In the genomic region with DNA sequence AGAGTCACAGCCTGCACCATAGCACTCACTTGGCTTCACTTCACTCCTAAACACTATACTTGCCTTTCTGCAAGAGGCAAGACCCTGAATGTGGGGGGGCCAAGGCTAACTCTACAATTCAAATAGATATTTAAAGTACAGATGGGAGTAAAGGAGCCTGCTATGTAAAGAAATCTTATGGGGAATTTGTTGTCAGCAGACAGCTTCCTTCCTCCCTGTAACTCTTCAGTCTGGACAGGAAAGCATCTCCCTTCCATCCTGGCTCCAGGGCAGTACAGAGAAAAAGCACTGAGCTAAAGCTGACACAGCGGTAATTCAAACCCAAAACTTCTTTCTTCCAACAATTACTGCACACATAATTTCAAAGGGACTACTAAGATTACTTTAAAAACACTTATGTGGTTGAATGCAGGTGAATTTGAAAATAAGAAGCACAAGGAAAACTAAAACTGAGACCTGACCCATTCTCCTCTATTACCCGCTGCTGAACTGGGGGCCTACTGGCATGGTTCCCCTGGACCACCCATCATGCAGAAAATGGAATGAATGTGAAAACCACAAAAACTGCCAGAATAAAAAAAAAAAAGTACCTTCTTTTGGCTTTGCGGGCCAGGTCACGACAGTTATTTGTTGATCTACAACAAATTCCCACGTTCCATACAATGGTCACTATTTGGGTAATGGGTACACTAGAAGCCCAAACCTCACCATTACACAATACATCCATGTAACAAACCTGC, we compare ENCODE assay signal across 16 cellular contexts. TPM values are rescaled to one million over a fixed set of nuclear protein-coding genes. Genes with fewer than 3 reads are reported as not detected.
DNase-seq lines count a peak whose midpoint lies in the region; ATAC-seq, FAIRE-seq and TF ChIP-seq lines count a peak whose summit lies in the region.
"Had no signal": no experiment of that assay in that cellular context is flagged by ENCODE, and none has a peak within 500 bp of the region (broad histone marks: within the 10 kb centered on the region; RNA-seq: fewer than 3 reads in every experiment).

No MANE protein-coding gene starts in this region.

- no peak overlapping the region for H3K4ac ChIP-seq in mesenchymal stem cell (ENCODE audit: low read depth in 1 of 2, low read length in 2 of 2)

- in situ Hi-C loops in HepG2 (cut with HindIII; ENCODE audit: extremely low pct_ligation_motif_present, low pct_unique_long_range_greater_than_20kb) = no loop called here
- in situ Hi-C loops in K562 (cut with MboI) = no loop called here

- no peak for DNase-seq in HepG2 (ENCODE audit: low spot score)
- no peak for DNase-seq in right lobe of liver
- no peak for DNase-seq in K562 (ENCODE audit: extremely low read depth in 1 of 4, low spot score in 3 of 4)
- DNase-seq in naive B cell = no peak
- no peak for DNase-seq in mesenchymal stem cell
- DNase-seq in Kasumi-1 (lab: John Stamatoyannopoulos, UW) = no peak
- DNase-seq in Calu3 = no peak
- DNase-seq: MM.1S, NCI-H524 treated with DMSO at 0.1 percent for 48 hours, PC-3, SIG-M5 had no signal

- H3K9me3 Mint-ChIP-seq in naive B cell (peaks cover 0 to 1% (median 0%) of the 10 kb centered on the region in 7 donors), Calu3 (ENCODE audit: low read depth, unreplicated experiment) (no peaks in the 10 kb centered on the region)
- H3K9me3 Mint-ChIP-seq: IgD-negative memory B cell had no signal

- TF ChIP-seq POLR2A in HepG2 (IDR thresholded peaks at IDR 0.05; ENCODE audit: insufficient read depth in 1 of 2, low read depth in 2 of 2, low read length in 2 of 2) (no peak), right lobe of liver (IDR thresholded peaks at IDR 0.05) (no peak), K562 (conservative IDR thresholded peaks at IDR 0.05) (no peak)

- H3K23ac ChIP-seq in mesenchymal stem cell (ENCODE audit: low read length in 2 of 2) = no peak overlapping the region

- peaks cover 14% of the 10 kb centered on the region for H3K79me1 ChIP-seq in mesenchymal stem cell (replicated peaks; ENCODE audit: low read length, poor library complexity, severe bottlenecking)

- intact Hi-C loops in HepG2 (cut with micrococcal nuclease; ENCODE audit: unreplicated experiment) = no loop called here
- intact Hi-C loops in right lobe of liver (cut with DNase I) = no loop called here
- intact Hi-C loops in K562 (cut with micrococcal nuclease) = no loop called here
- intact Hi-C loops in Calu3 (cut with micrococcal nuclease; ENCODE audit: unreplicated experiment) = no loop called here

- no peak overlapping the region for H3K4me2 ChIP-seq in HepG2 (ENCODE audit: low read depth, low read length)
- H3K4me2 ChIP-seq in K562 (ENCODE audit: insufficient read depth, low read length) = no peak overlapping the region
- H3K4me2 ChIP-seq in mesenchymal stem cell (ENCODE audit: low read length, poor library complexity, severe bottlenecking) = no peak overlapping the region

- H3K9ac ChIP-seq in HepG2 (ENCODE audit: insufficient read depth, low read depth, low read length) (no peak overlapping the region), K562 (ENCODE audit: insufficient read depth in 1 of 2, low read depth in 2 of 2, low read length in 2 of 2) (no peak overlapping the region), mesenchymal stem cell (ENCODE audit: low read length) (no peak overlapping the region)

- H3K9me3 ChIP-seq in HepG2 (ENCODE audit: low read length) (no peaks in the 10 kb centered on the region), right lobe of liver (no peaks in the 10 kb centered on the region), K562 (replicated peaks; ENCODE audit: control insufficient read depth, insufficient read depth, low read depth, low read length) (no peaks in the 10 kb centered on the region), mesenchymal stem cell (ENCODE audit: control insufficient read depth, low read length) (no peaks in the 10 kb centered on the region)

- BruUV-seq in HepG2 (replicated peaks; lab: Mats Ljungman, UMichigan) = no TSS peak
- BruUV-seq in K562 (replicated peaks; lab: Mats Ljungman, UMichigan) = no TSS peak
- no TSS peak for BruUV-seq in Calu3 (replicated peaks; lab: Mats Ljungman, UMichigan)

- no peak overlapping the region for H4K91ac ChIP-seq in mesenchymal stem cell (ENCODE audit: low read length)

- H3K4me1 ChIP-seq in HepG2 (ENCODE audit: insufficient read depth, low read length) = peaks cover 39% of the 10 kb centered on the region
- H3K4me1 ChIP-seq in right lobe of liver = peaks cover 0 to 28% (median 8%) of the 10 kb centered on the region in 4 donors
- peaks cover 9 to 16% of the 10 kb centered on the region in 2 experiments for H3K4me1 ChIP-seq in K562 (replicated peaks in 1 of 2; ENCODE audit: control insufficient read depth in 2 of 2, insufficient read depth in 2 of 2, low read length in 2 of 2)
- H3K4me1 ChIP-seq in mesenchymal stem cell (ENCODE audit: control insufficient read depth, insufficient read depth, low read depth, low read length) = peaks cover 21% of the 10 kb centered on the region

- POLR2A ChIA-PET in HepG2 (lab: Yijun Ruan, JAX) (interaction anchor here (2.0 kb wide), 1 partner anchor 14 kb away, joined by 4 read pairs; no protein-coding TSS in a partner anchor), K562 (lab: Yijun Ruan, JAX) (interaction anchor here (0.6 to 0.7 kb wide), 2 partner anchors 61 to 561 kb away, joined by 3 read pairs; no protein-coding TSS in a partner anchor)

- H2BK120ac ChIP-seq in mesenchymal stem cell (ENCODE audit: low read depth, low read length) = no peak overlapping the region

- TF ChIP-seq RAD21 in HepG2 (CRISPR knock-in tag; IDR thresholded peaks at IDR 0.05) (no peak), K562 (CRISPR knock-in tag; conservative IDR thresholded peaks at IDR 0.05 in 1 of 2, IDR thresholded peaks at IDR 0.05 in 1 of 2) (no peak)

- H3K27ac ChIP-seq in HepG2 (ENCODE audit: extremely low read length, insufficient read depth, low read length) (no peak overlapping the region), right lobe of liver (no peak overlapping the region), K562 (ENCODE audit: extremely low read depth, low read depth, low read length) (no peak overlapping the region), mesenchymal stem cell (ENCODE audit: low read length, poor library complexity, severe bottlenecking) (no peak overlapping the region)
- H3K27ac ChIP-seq: HL-60 had no signal

- peaks cover 62% of the 10 kb centered on the region for H4K20me1 ChIP-seq in HepG2 (ENCODE audit: insufficient read depth, low read length)
- peaks cover 52% of the 10 kb centered on the region for H4K20me1 ChIP-seq in K562 (replicated peaks; ENCODE audit: control insufficient read depth, insufficient read depth, low read length)

- no peak overlapping the region for H2BK5ac ChIP-seq in mesenchymal stem cell (ENCODE audit: low read depth, low read length, poor library complexity, severe bottlenecking)

- H2BK15ac ChIP-seq in mesenchymal stem cell (ENCODE audit: low read depth, poor library complexity, severe bottlenecking) = no peak overlapping the region

- H3K36me3 ChIP-seq in HepG2 (replicated peaks in 1 of 2; ENCODE audit: control insufficient read depth in 1 of 2, insufficient read depth in 2 of 2, low read length in 2 of 2) (peaks cover 23 to 57% of the 10 kb centered on the region in 2 experiments; a peak in 4 of 5 replicates), right lobe of liver (peaks cover 0 to 51% (median 25%) of the 10 kb centered on the region in 4 donors), K562 (ENCODE audit: control insufficient read depth, insufficient read depth, low read length) (peaks cover 82% of the 10 kb centered on the region), mesenchymal stem cell (ENCODE audit: control insufficient read depth in 1 of 2, insufficient read depth in 2 of 2, low read depth in 1 of 2, low read length in 2 of 2) (peaks cover 37 to 55% of the 10 kb centered on the region in 2 experiments)

- H3K4me1 Mint-ChIP-seq in naive B cell (peaks cover 24 to 41% (median 40%) of the 10 kb centered on the region in 3 donors), Calu3 (ENCODE audit: low read depth, unreplicated experiment) (peaks cover 41% of the 10 kb centered on the region)

- no peaks in the 10 kb centered on the region for H3K27me3 ChIP-seq in HepG2 (ENCODE audit: control insufficient read depth in 1 of 2, insufficient read depth in 2 of 2, low read length in 2 of 2)
- H3K27me3 ChIP-seq in right lobe of liver = no peaks in the 10 kb centered on the region
- no peaks in the 10 kb centered on the region for H3K27me3 ChIP-seq in K562 (ENCODE audit: control insufficient read depth in 2 of 2, insufficient read depth in 2 of 2, low read length in 2 of 2)
- no peaks in the 10 kb centered on the region for H3K27me3 ChIP-seq in mesenchymal stem cell (ENCODE audit: control insufficient read depth in 1 of 2, insufficient read depth in 1 of 2, low read length in 2 of 2)

- H3K36me3 Mint-ChIP-seq in naive B cell = peaks cover 7 to 10% of the 10 kb centered on the region in 2 donors
- peaks cover 65% of the 10 kb centered on the region for H3K36me3 Mint-ChIP-seq in Calu3 (ENCODE audit: insufficient read depth, unreplicated experiment)

- H3K9me1 ChIP-seq in K562 (ENCODE audit: control insufficient read depth, insufficient read depth, low read length) = peaks cover 13% of the 10 kb centered on the region

- no peak overlapping the region for H2BK12ac ChIP-seq in mesenchymal stem cell (ENCODE audit: low read length in 2 of 2)

- 97% methylated on average over 5 of the region's 5 CpGs for WGBS in HepG2 (ENCODE audit: low lambda C conversion rate)
- 90% methylated on average over 5 of the region's 5 CpGs for whole genome bisulfite sequencing in right lobe of liver (ENCODE audit: insufficient coverage, low coverage, low lambda C conversion rate, missing lambda C conversion rate)
- WGBS in K562 (ENCODE audit: insufficient coverage, low coverage, missing lambda C conversion rate) = 100% methylated on average over 5 of the region's 5 CpGs
- WGBS in mesenchymal stem cell = 95% methylated on average over 4 of the region's 5 CpGs

- H3K4me3 ChIP-seq in HepG2 (replicated peaks in 1 of 3; ENCODE audit: insufficient read depth in 1 of 3, low read depth in 2 of 3, low read length in 3 of 3) = no peak overlapping the region
- H3K4me3 ChIP-seq in right lobe of liver = no peak overlapping the region
- no peak overlapping the region for H3K4me3 ChIP-seq in K562
- H3K4me3 ChIP-seq in mesenchymal stem cell (ENCODE audit: insufficient read depth in 1 of 2, low read depth in 1 of 2, low read length in 2 of 2) = no peak overlapping the region

- no peak overlapping the region for H2AK5ac ChIP-seq in mesenchymal stem cell (ENCODE audit: low read length, severe bottlenecking)

- H4K8ac ChIP-seq in mesenchymal stem cell (ENCODE audit: low read length) = no peak overlapping the region

- no peak for TF ChIP-seq CTCF in HepG2 (CRISPR knock-in tag; IDR thresholded peaks at IDR 0.05)
- TF ChIP-seq CTCF in right lobe of liver (IDR thresholded peaks at IDR 0.05) = no peak
- TF ChIP-seq CTCF in K562 (IDR thresholded peaks at IDR 0.05 in 2 of 3, conservative IDR thresholded peaks at IDR 0.05 in 1 of 3; ENCODE audit: insufficient read depth in 2 of 3, low read depth in 1 of 3, low read length in 3 of 3) = no peak
- no peak for TF ChIP-seq CTCF in Calu3 (IDR thresholded peaks at IDR 0.05; ENCODE audit: unreplicated experiment)

- H3K27me3 Mint-ChIP-seq in naive B cell = no peaks in the 10 kb centered on the region
- no peaks in the 10 kb centered on the region for H3K27me3 Mint-ChIP-seq in Calu3 (ENCODE audit: unreplicated experiment)
- H3K27me3 Mint-ChIP-seq: IgD-negative memory B cell had no signal

- H2AFZ ChIP-seq in HepG2 (ENCODE audit: low read length) (no peak overlapping the region), K562 (ENCODE audit: low read depth, low read length) (no peak overlapping the region), mesenchymal stem cell (ENCODE audit: low read depth, low read length) (no peak overlapping the region)

- TF ChIP-seq EP300 in HepG2 (IDR thresholded peaks at IDR 0.05; ENCODE audit: low read depth in 2 of 2, low read length in 2 of 2) (no peak), HepG2 (CRISPR knock-in tag; IDR thresholded peaks at IDR 0.05; ENCODE audit: borderline replicate concordance) (no peak), K562 (IDR thresholded peaks at IDR 0.05; ENCODE audit: low read length) (no peak)

- ATAC-seq in HepG2 (no peak), right lobe of liver (no peak), K562 (no peak), naive B cell (ENCODE audit: low read depth in 2 of 2) (no peak), HG03135 (IDR thresholded peaks at IDR 0.05; ENCODE audit: unreplicated experiment) (no peak)
- ATAC-seq: PC-3 had no signal

- H3K4me3 Mint-ChIP-seq in naive B cell (no peak overlapping the region), Calu3 (ENCODE audit: low read depth, unreplicated experiment) (no peak overlapping the region)
- H3K4me3 Mint-ChIP-seq: IgD-negative memory B cell had no signal

- H3K79me2 ChIP-seq in HepG2 (ENCODE audit: insufficient read depth, low read length) (peaks cover 84% of the 10 kb centered on the region), K562 (ENCODE audit: control insufficient read depth, insufficient read depth, low read length) (peaks cover 73% of the 10 kb centered on the region)

- H3K18ac ChIP-seq in mesenchymal stem cell (ENCODE audit: low read depth in 1 of 2, low read length in 2 of 2) = no peak overlapping the region

- H3K27ac Mint-ChIP-seq in naive B cell (peak overlapping the region in 4 of 6 donors; percentile 7 to 62 (median 30)), Calu3 (ENCODE audit: unreplicated experiment) (no peak overlapping the region)

- no peak overlapping the region for H3K14ac ChIP-seq in mesenchymal stem cell (ENCODE audit: low read length in 2 of 2)

- CTCF ChIA-PET in HepG2 (lab: Yijun Ruan, JAX; ENCODE audit: low intra/inter-chr PET ratio, low total read pairs) = no interaction called here
- CTCF ChIA-PET in K562 (lab: Yijun Ruan, JAX; ENCODE audit: low intra/inter-chr PET ratio) = no interaction called here
- CTCF ChIA-PET in Calu3 (lab: Charles Lee) = interaction anchor here (0.5 to 1.4 kb wide), 2 partner anchors 12 to 111 kb away, joined by 3 to 4 read pairs; no protein-coding TSS in a partner anchor

- no peak for FAIRE-seq in HepG2 (lab: Jason Lieb, UNC)
- FAIRE-seq in K562 (lab: Jason Lieb, UNC) = no peak
- FAIRE-seq: H1, HTR-8/SVneo had no signal

RNA-seq across cellular contexts. Expression of a gene that starts 13.4 kb away (rescaled TPM):
- total RNA-seq in HepG2 (2016; rRNA removed; fragmentation: Illumina TruSeq; extraction: Trizol) (380 and 481 TPM in 2 replicates), right lobe of liver (100 to 1,000 TPM; 101 to 209 (median 128) TPM), K562 (2014; rRNA removed) (224 and 228 TPM in 2 replicates), K562 (2014; rRNA removed; fragmentation: Illumina TruSeq; extraction: Trizol) (366 and 402 TPM in 2 replicates), K562 (2015; rRNA removed; fragmentation: Illumina TruSeq; extraction: Trizol) (319 and 320 TPM in 2 replicates), K562 (2021) (257 and 267 TPM in 2 replicates), Calu3 (2022) (377 and 410 TPM in 2 replicates)
- total RNA-seq in HepG2 (2016; cell fraction: cytosol; rRNA removed; fragmentation: Illumina TruSeq; extraction: Trizol; ENCODE audit: low read depth) = 142 and 143 TPM in 2 replicates
- 391 and 476 TPM in 2 replicates for total RNA-seq in HepG2 (2016; cell fraction: insoluble cytoplasmic fraction; rRNA removed; fragmentation: Illumina TruSeq; extraction: Trizol)
- 267 and 273 TPM in 2 replicates for total RNA-seq in HepG2 (2016; cell fraction: membrane; rRNA removed; fragmentation: Illumina TruSeq; extraction: Trizol)
- total RNA-seq in HepG2 (2016; cell fraction: nucleus; rRNA removed; fragmentation: Illumina TruSeq; extraction: Trizol) = 160 and 168 TPM in 2 replicates
- polyA plus RNA-seq in HepG2 (2011; rRNA removed) (112 and 119 TPM in 2 replicates), K562 (2011; rRNA removed) (155 and 168 TPM in 2 replicates), K562 (2014; fragmentation: Illumina TruSeq; extraction: Trizol) (343 and 365 TPM in 2 replicates), K562 (2014; fragmentation: Nextera tagmentation; extraction: Ambion mirVana) (100 to 1,000 TPM; 293 to 301 TPM), K562 (2014; rRNA removed) (221 and 243 TPM in 2 replicates), naive B cell (ENCODE audit: low read depth in 6 of 6) (10 to 100 TPM; 76.4 to 88.7 (median 79.2) TPM)
- polyA plus RNA-seq in HepG2 (2011; cell fraction: cytosol; rRNA removed) = 99.4 and 136 TPM in 2 replicates
- 68.8 and 87.6 TPM in 2 replicates for polyA plus RNA-seq in HepG2 (2011; cell fraction: nucleus; rRNA removed)
- 283 and 305 TPM in 2 replicates for polyA plus RNA-seq in HepG2 (2012)
- 122 and 132 TPM in 2 replicates for polyA plus RNA-seq in HepG2 (2016; cell fraction: cytosol; fragmentation: Illumina TruSeq; extraction: Trizol; ENCODE audit: low read depth)
- polyA plus RNA-seq in HepG2 (2016; cell fraction: insoluble cytoplasmic fraction; fragmentation: Illumina TruSeq; extraction: Trizol; ENCODE audit: low read depth) = 522 and 545 TPM in 2 replicates
- polyA plus RNA-seq in HepG2 (2016; cell fraction: membrane; fragmentation: Illumina TruSeq; extraction: Trizol; ENCODE audit: low read depth) = 196 and 202 TPM in 2 replicates
- 247 and 250 TPM in 2 replicates for polyA plus RNA-seq in HepG2 (2016; cell fraction: nucleus; fragmentation: Illumina TruSeq; extraction: Trizol; ENCODE audit: insufficient read depth, low read depth)
- polyA minus RNA-seq in HepG2 (2011; rRNA and poly(A)+ RNA removed; ENCODE audit: low replicate concordance) = 53.4 and 93.5 TPM in 2 replicates
- 105 and 139 TPM in 2 replicates for polyA minus RNA-seq in HepG2 (2011; cell fraction: cytosol; rRNA and poly(A)+ RNA removed)
- 59.4 and 73.6 TPM in 2 replicates for polyA minus RNA-seq in HepG2 (2011; cell fraction: nucleus; rRNA and poly(A)+ RNA removed)
- 105 and 116 TPM in 2 replicates for total RNA-seq in K562 (2011; cell fraction: chromatin; rRNA removed; ENCODE audit: low replicate concordance)
- total RNA-seq in K562 (2011; cell fraction: nucleolus; rRNA removed) = 68.0 and 70.9 TPM in 2 replicates
- total RNA-seq in K562 (2011; cell fraction: nucleoplasm; rRNA removed) = 116 and 155 TPM in 2 replicates
- polyA plus RNA-seq in K562 (2011; cell fraction: cytosol; rRNA removed) = 84.1 and 126 TPM in 2 replicates
- polyA plus RNA-seq in K562 (2011; cell fraction: nucleus; rRNA removed) = 76.3 and 97.2 TPM in 2 replicates
- 230 and 274 TPM in 2 replicates for polyA plus RNA-seq in K562 (2012)
- 252 and 302 TPM in 2 replicates for polyA minus RNA-seq in K562 (2011; rRNA and poly(A)+ RNA removed)
- polyA minus RNA-seq in K562 (2011; cell fraction: cytosol; rRNA and poly(A)+ RNA removed) = 143 and 162 TPM in 2 replicates
- 29.8 and 47.0 TPM in 2 replicates for polyA minus RNA-seq in K562 (2011; cell fraction: nucleus; rRNA and poly(A)+ RNA removed)
- 183 TPM for polyA plus RNA-seq in mesenchymal stem cell (2013, experiment 1 of 2)
- 184 TPM for polyA plus RNA-seq in mesenchymal stem cell (2013, experiment 2 of 2)

RNA-seq across cellular contexts. Expression of a gene that starts 22.9 kb away (rescaled TPM):
- total RNA-seq in HepG2 (2016; rRNA removed; fragmentation: Illumina TruSeq; extraction: Trizol) (35.7 and 58.5 TPM in 2 replicates), right lobe of liver (10 to 100 TPM; 15.0 to 37.5 (median 24.4) TPM), K562 (2014; rRNA removed) (23.3 and 28.2 TPM in 2 replicates), K562 (2014; rRNA removed; fragmentation: Illumina TruSeq; extraction: Trizol) (44.0 and 45.6 TPM in 2 replicates), K562 (2015; rRNA removed; fragmentation: Illumina TruSeq; extraction: Trizol) (35.5 and 36.3 TPM in 2 replicates), K562 (2021) (22.7 and 24.0 TPM in 2 replicates), Calu3 (2022) (104 TPM in 2 replicates)
- 5.8 and 7.0 TPM in 2 replicates for total RNA-seq in HepG2 (2016; cell fraction: cytosol; rRNA removed; fragmentation: Illumina TruSeq; extraction: Trizol; ENCODE audit: low read depth)
- 32.4 and 58.3 TPM in 2 replicates for total RNA-seq in HepG2 (2016; cell fraction: insoluble cytoplasmic fraction; rRNA removed; fragmentation: Illumina TruSeq; extraction: Trizol)
- total RNA-seq in HepG2 (2016; cell fraction: membrane; rRNA removed; fragmentation: Illumina TruSeq; extraction: Trizol) = 14.0 and 15.0 TPM in 2 replicates
- total RNA-seq in HepG2 (2016; cell fraction: nucleus; rRNA removed; fragmentation: Illumina TruSeq; extraction: Trizol) = 50.5 and 53.2 TPM in 2 replicates
- polyA plus RNA-seq in HepG2 (2011; rRNA removed) (82.7 and 84.1 TPM in 2 replicates), K562 (2011; rRNA removed) (50.7 and 52.0 TPM in 2 replicates), K562 (2014; fragmentation: Illumina TruSeq; extraction: Trizol) (46.4 and 49.8 TPM in 2 replicates), K562 (2014; fragmentation: Nextera tagmentation; extraction: Ambion mirVana) (10 to 100 TPM; 30.0 to 32.5 TPM), K562 (2014; rRNA removed) (35.7 and 40.2 TPM in 2 replicates), naive B cell (ENCODE audit: low read depth in 6 of 6) (10 to 100 TPM; 37.2 to 44.3 (median 41.2) TPM)
- polyA plus RNA-seq in HepG2 (2011; cell fraction: cytosol; rRNA removed) = 55.7 and 70.1 TPM in 2 replicates
- 26.9 and 28.5 TPM in 2 replicates for polyA plus RNA-seq in HepG2 (2011; cell fraction: nucleus; rRNA removed)
- 50.8 and 57.3 TPM in 2 replicates for polyA plus RNA-seq in HepG2 (2012)
- polyA plus RNA-seq in HepG2 (2016; cell fraction: cytosol; fragmentation: Illumina TruSeq; extraction: Trizol; ENCODE audit: low read depth) = 4.5 and 5.3 TPM in 2 replicates
- polyA plus RNA-seq in HepG2 (2016; cell fraction: insoluble cytoplasmic fraction; fragmentation: Illumina TruSeq; extraction: Trizol; ENCODE audit: low read depth) = 54.9 and 56.5 TPM in 2 replicates
- 13.6 and 14.8 TPM in 2 replicates for polyA plus RNA-seq in HepG2 (2016; cell fraction: membrane; fragmentation: Illumina TruSeq; extraction: Trizol; ENCODE audit: low read depth)
- polyA plus RNA-seq in HepG2 (2016; cell fraction: nucleus; fragmentation: Illumina TruSeq; extraction: Trizol; ENCODE audit: insufficient read depth, low read depth) = 125 and 131 TPM in 2 replicates
- 27.4 and 37.7 TPM in 2 replicates for polyA minus RNA-seq in HepG2 (2011; rRNA and poly(A)+ RNA removed; ENCODE audit: low replicate concordance)
- polyA minus RNA-seq in HepG2 (2011; cell fraction: cytosol; rRNA and poly(A)+ RNA removed) = 57.0 and 75.9 TPM in 2 replicates
- polyA minus RNA-seq in HepG2 (2011; cell fraction: nucleus; rRNA and poly(A)+ RNA removed) = 20.3 and 34.9 TPM in 2 replicates
- total RNA-seq in K562 (2011; cell fraction: chromatin; rRNA removed; ENCODE audit: low replicate concordance) = 43.2 and 55.8 TPM in 2 replicates
- 42.0 and 45.9 TPM in 2 replicates for total RNA-seq in K562 (2011; cell fraction: nucleolus; rRNA removed)
- total RNA-seq in K562 (2011; cell fraction: nucleoplasm; rRNA removed) = 49.2 and 65.0 TPM in 2 replicates
- polyA plus RNA-seq in K562 (2011; cell fraction: cytosol; rRNA removed) = 25.2 and 36.2 TPM in 2 replicates
- 20.3 and 25.9 TPM in 2 replicates for polyA plus RNA-seq in K562 (2011; cell fraction: nucleus; rRNA removed)
- polyA plus RNA-seq in K562 (2012) = 23.1 and 36.4 TPM in 2 replicates
- 44.5 and 49.8 TPM in 2 replicates for polyA minus RNA-seq in K562 (2011; rRNA and poly(A)+ RNA removed)
- polyA minus RNA-seq in K562 (2011; cell fraction: cytosol; rRNA and poly(A)+ RNA removed) = 23.3 and 43.8 TPM in 2 replicates
- 9.3 and 15.6 TPM in 2 replicates for polyA minus RNA-seq in K562 (2011; cell fraction: nucleus; rRNA and poly(A)+ RNA removed)
- polyA plus RNA-seq in mesenchymal stem cell (2013, experiment 1 of 2) = 132 TPM
- polyA plus RNA-seq in mesenchymal stem cell (2013, experiment 2 of 2) = 138 TPM
